Comparison of ENCODE assay signal across 10 cellular contexts in genomic region chr19:38989066-38989605, GRCh38. TPM values are rescaled to one million over a fixed set of nuclear protein-coding genes. Genes with fewer than 3 reads are reported as not detected.
DNase-seq lines count a peak whose midpoint lies in the region; ATAC-seq and TF ChIP-seq lines count a peak whose summit lies in the region.
"Had no signal": no experiment of that assay in that cellular context is flagged by ENCODE, and none has a peak within 500 bp of the region (broad histone marks: within the 10 kb centered on the region; RNA-seq: fewer than 3 reads in every experiment).

No MANE protein-coding gene starts in this region.

- no peaks in the 10 kb centered on the region for H3K36me3 Mint-ChIP-seq in HFFc6 (ENCODE audit: low read depth)

- no peak overlapping the region for H3K27ac Mint-ChIP-seq in HFFc6

- peaks cover 45% of the 10 kb centered on the region for H3K4me1 Mint-ChIP-seq in HFFc6 (ENCODE audit: low read depth)
- H3K4me1 Mint-ChIP-seq: central memory CD8-positive, alpha-beta T cell had no signal

- peak; percentile 33 for DNase-seq in A673 (ENCODE audit: low spot score)
- no peak for DNase-seq in RWPE1 (ENCODE audit: low spot score)
- no peak for DNase-seq in effector CD4-positive, alpha-beta T cell
- DNase-seq in HFFc6: no peak
- no peak for DNase-seq in GM19240 (ENCODE audit: insufficient read length, low spot score)
- DNase-seq in left colon: no peak
- DNase-seq: ovary had no signal

- peaks cover 8% of the 10 kb centered on the region; the same call in 1 of the 2 replicates for H3K27me3 Mint-ChIP-seq in HFFc6 (ENCODE audit: insufficient read depth)

- no peaks in the 10 kb centered on the region for H3K36me3 ChIP-seq in A673 (ENCODE audit: insufficient read depth, low read length, poor library complexity, severe bottlenecking)
- H3K36me3 ChIP-seq in HEK293 (ENCODE audit: control insufficient read depth in 2 of 2, insufficient read depth in 1 of 2, low read length in 2 of 2): no peaks in the 10 kb centered on the region; a peak in 1 of 3 replicates
- no peaks in the 10 kb centered on the region for H3K36me3 ChIP-seq in iPS-18a (ENCODE audit: control insufficient read depth, low read depth, low read length)
- H3K36me3 ChIP-seq: ovary had no signal

- H3K4me3 ChIP-seq in A673 (ENCODE audit: low read depth, low read length, poor library complexity, severe bottlenecking): no peak overlapping the region
- H3K4me3 ChIP-seq in HEK293 (ENCODE audit: low read depth, low read length): no peak overlapping the region
- H3K4me3 ChIP-seq in iPS-18a (ENCODE audit: low read length): peak overlapping the region; percentile 17
- H3K4me3 ChIP-seq: ovary had no signal

- H3K27me3 ChIP-seq in A673 (replicated peaks; ENCODE audit: insufficient read depth, low read depth, low read length, poor library complexity) (no peaks in the 10 kb centered on the region), iPS-18a (ENCODE audit: control insufficient read depth, insufficient read depth, low read length) (no peaks in the 10 kb centered on the region)
- H3K27me3 ChIP-seq: ovary had no signal

- no peak overlapping the region for H3K4me3 Mint-ChIP-seq in HFFc6
- H3K4me3 Mint-ChIP-seq: central memory CD8-positive, alpha-beta T cell had no signal

- no peak for ATAC-seq in left colon

- no peak for TF ChIP-seq CTCF in A673 (conservative IDR thresholded peaks at IDR 0.05; ENCODE audit: low read depth, low read length)
- no peak for TF ChIP-seq CTCF in HEK293 (tag by site-specific recombination; IDR thresholded peaks at IDR 0.05)
- no peak for TF ChIP-seq CTCF in RWPE1 (conservative IDR thresholded peaks at IDR 0.05; ENCODE audit: low read depth)
- no peak for TF ChIP-seq CTCF in HFFc6 (IDR thresholded peaks at IDR 0.05)

- no peak overlapping the region for H3K9ac ChIP-seq in iPS-18a (ENCODE audit: low read length)

- intact Hi-C loops in A673 (cut with micrococcal nuclease; ENCODE audit: unreplicated experiment): no loop called here
- intact Hi-C loops in left colon (cut with DNase I, micrococcal nuclease): no loop called here

- BruUV-seq in A673 (replicated peaks; lab: Mats Ljungman, UMichigan): no TSS peak

- H3K27ac ChIP-seq in A673 (ENCODE audit: low read depth, low read length, poor library complexity, severe bottlenecking): no peak overlapping the region
- peak overlapping the region; percentile 74 for H3K27ac ChIP-seq in HEK293 (ENCODE audit: extremely low read depth, low read depth, low read length)
- H3K27ac ChIP-seq in RWPE1: peak overlapping the region; percentile 35
- no peak overlapping the region for H3K27ac ChIP-seq in iPS-18a (ENCODE audit: low read length)
- H3K27ac ChIP-seq: ovary had no signal

- POLR2A ChIA-PET in A673 (lab: Charles Lee; ENCODE audit: low non-redundant PET): no interaction called here
- POLR2A ChIA-PET in HEK293 (lab: Yijun Ruan, JAX): interaction anchor here (0.6 to 1.6 kb wide), 8 partner anchors 12 to 152 kb away, joined by 3 to 20 read pairs (median 4); partner anchors contain the start of genes FBXO17, FBXO27, MRPS12 and SARS2
- POLR2A ChIA-PET in RWPE1 (lab: Yijun Ruan, JAX; ENCODE audit: low non-redundant PET): interaction anchor here (0.5 kb wide), 1 partner anchor 49 kb away, joined by 3 read pairs; no protein-coding TSS in a partner anchor

- H3K4me1 ChIP-seq in A673 (ENCODE audit: insufficient read depth, low read length, poor library complexity, severe bottlenecking): no peaks in the 10 kb centered on the region
- H3K4me1 ChIP-seq in HEK293 (ENCODE audit: control insufficient read depth, insufficient read depth, low read length): peaks cover 12% of the 10 kb centered on the region
- peaks cover 5% of the 10 kb centered on the region for H3K4me1 ChIP-seq in iPS-18a (ENCODE audit: control insufficient read depth, low read depth, low read length)

- no peaks in the 10 kb centered on the region for H3K9me3 Mint-ChIP-seq in HFFc6
- H3K9me3 Mint-ChIP-seq: central memory CD8-positive, alpha-beta T cell had no signal

- CTCF ChIA-PET in A673 (lab: Charles Lee) (no interaction called here), HEK293 (lab: Yijun Ruan, JAX) (interaction anchor here (0.8 to 3.0 kb wide), 8 partner anchors 12 to 121 kb away, joined by 3 to 39 read pairs (median 4); partner anchors contain the start of gene FBXO17), RWPE1 (lab: Yijun Ruan, JAX) (no interaction called here)

- H3K9me3 ChIP-seq in A673 (ENCODE audit: low read depth, low read length, poor library complexity, severe bottlenecking): no peaks in the 10 kb centered on the region
- H3K9me3 ChIP-seq in HEK293 (ENCODE audit: control insufficient read depth, insufficient read depth, low read depth, low read length): no peaks in the 10 kb centered on the region
- no peaks in the 10 kb centered on the region for H3K9me3 ChIP-seq in iPS-18a (ENCODE audit: control insufficient read depth, low read depth, low read length)
- H3K9me3 ChIP-seq: ovary had no signal

TF ChIP-seq in HEK293, 187 proteins besides CTCF, POLR2A, EP300 and RAD21 (continues in another document):
- TF ChIP-seq ZIC2 (tag by site-specific recombination; IDR thresholded peaks at IDR 0.05) (peak; percentile 74), ZNF292 (tag by site-specific recombination; IDR thresholded peaks at IDR 0.05; ENCODE audit: borderline replicate concordance, low read depth) (no peak), REPIN1 (tag by site-specific recombination; IDR thresholded peaks at IDR 0.05; ENCODE audit: low read depth) (no peak), ZFP69B (tag by site-specific recombination; IDR thresholded peaks at IDR 0.05) (peak; percentile 14; the same call in 1 of the 2 replicates), ZNF768 (tag by site-specific recombination; IDR thresholded peaks at IDR 0.05) (no peak), HOXC10 (CRISPR knock-in tag; IDR thresholded peaks at IDR 0.05) (no peak), SP2 (tag by site-specific recombination; IDR thresholded peaks at IDR 0.05) (peak; percentile 45), HOXA7 (CRISPR knock-in tag; IDR thresholded peaks at IDR 0.05; ENCODE audit: borderline replicate concordance) (no peak), ZSCAN16 (tag by site-specific recombination; IDR thresholded peaks at IDR 0.05) (peak; percentile 88)
- TF ChIP-seq, protein P1, sequence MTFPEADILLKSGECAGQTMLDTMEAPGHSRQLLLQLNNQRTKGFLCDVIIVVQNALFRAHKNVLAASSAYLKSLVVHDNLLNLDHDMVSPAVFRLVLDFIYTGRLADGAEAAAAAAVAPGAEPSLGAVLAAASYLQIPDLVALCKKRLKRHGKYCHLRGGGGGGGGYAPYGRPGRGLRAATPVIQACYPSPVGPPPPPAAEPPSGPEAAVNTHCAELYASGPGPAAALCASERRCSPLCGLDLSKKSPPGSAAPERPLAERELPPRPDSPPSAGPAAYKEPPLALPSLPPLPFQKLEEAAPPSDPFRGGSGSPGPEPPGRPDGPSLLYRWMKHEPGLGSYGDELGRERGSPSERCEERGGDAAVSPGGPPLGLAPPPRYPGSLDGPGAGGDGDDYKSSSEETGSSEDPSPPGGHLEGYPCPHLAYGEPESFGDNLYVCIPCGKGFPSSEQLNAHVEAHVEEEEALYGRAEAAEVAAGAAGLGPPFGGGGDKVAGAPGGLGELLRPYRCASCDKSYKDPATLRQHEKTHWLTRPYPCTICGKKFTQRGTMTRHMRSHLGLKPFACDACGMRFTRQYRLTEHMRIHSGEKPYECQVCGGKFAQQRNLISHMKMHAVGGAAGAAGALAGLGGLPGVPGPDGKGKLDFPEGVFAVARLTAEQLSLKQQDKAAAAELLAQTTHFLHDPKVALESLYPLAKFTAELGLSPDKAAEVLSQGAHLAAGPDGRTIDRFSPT (tag by site-specific recombination; IDR thresholded peaks at IDR 0.05): 0 out of 2 replicates have a peak, but pooled peaks have one; percentile 67
- TF ChIP-seq, protein P2, sequence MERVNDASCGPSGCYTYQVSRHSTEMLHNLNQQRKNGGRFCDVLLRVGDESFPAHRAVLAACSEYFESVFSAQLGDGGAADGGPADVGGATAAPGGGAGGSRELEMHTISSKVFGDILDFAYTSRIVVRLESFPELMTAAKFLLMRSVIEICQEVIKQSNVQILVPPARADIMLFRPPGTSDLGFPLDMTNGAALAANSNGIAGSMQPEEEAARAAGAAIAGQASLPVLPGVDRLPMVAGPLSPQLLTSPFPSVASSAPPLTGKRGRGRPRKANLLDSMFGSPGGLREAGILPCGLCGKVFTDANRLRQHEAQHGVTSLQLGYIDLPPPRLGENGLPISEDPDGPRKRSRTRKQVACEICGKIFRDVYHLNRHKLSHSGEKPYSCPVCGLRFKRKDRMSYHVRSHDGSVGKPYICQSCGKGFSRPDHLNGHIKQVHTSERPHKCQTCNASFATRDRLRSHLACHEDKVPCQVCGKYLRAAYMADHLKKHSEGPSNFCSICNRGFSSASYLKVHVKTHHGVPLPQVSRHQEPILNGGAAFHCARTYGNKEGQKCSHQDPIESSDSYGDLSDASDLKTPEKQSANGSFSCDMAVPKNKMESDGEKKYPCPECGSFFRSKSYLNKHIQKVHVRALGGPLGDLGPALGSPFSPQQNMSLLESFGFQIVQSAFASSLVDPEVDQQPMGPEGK (tag by site-specific recombination; IDR thresholded peaks at IDR 0.05): peak; percentile 97
- TF ChIP-seq, protein P3, sequence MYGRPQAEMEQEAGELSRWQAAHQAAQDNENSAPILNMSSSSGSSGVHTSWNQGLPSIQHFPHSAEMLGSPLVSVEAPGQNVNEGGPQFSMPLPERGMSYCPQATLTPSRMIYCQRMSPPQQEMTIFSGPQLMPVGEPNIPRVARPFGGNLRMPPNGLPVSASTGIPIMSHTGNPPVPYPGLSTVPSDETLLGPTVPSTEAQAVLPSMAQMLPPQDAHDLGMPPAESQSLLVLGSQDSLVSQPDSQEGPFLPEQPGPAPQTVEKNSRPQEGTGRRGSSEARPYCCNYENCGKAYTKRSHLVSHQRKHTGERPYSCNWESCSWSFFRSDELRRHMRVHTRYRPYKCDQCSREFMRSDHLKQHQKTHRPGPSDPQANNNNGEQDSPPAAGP (tag by site-specific recombination; IDR thresholded peaks at IDR 0.05): peak; percentile 87

RNA-seq across cellular contexts. Expression of gene FBXO17, which starts 13.6 kb away (rescaled TPM):
- 26.0 and 29.9 TPM in 2 replicates for total RNA-seq in A673 (2021)
- 10 to 100 TPM; 17.5 to 21.5 (median 18.7) TPM for total RNA-seq in HFFc6 (2021; fragmentation: NEBNext Ultra II Directional; extraction: Animal tissue kit (Norgen Biotek cat#: 25700))
- 1 to 10 TPM; 1.1 to 3.3 TPM for total RNA-seq in left colon

RNA-seq across cellular contexts. Expression of gene FBXO27, which starts 43.2 kb away (rescaled TPM):
- total RNA-seq in A673 (2021): 0.33 and 0.45 TPM in 2 replicates
- 1 to 10 TPM in 3 of 6 experiments, under 1 TPM in 3; 0.47 to 2.2 (median 0.90) TPM for total RNA-seq in HFFc6 (2021; fragmentation: NEBNext Ultra II Directional; extraction: Animal tissue kit (Norgen Biotek cat#: 25700))
- total RNA-seq in left colon: 1 to 10 TPM in 1 of 2 donors, not detected in 1; 2.8 TPM

RNA-seq across cellular contexts. Expression of gene MRPS12, which starts 58.4 kb away (rescaled TPM):
- 69.5 and 81.9 TPM in 2 replicates for total RNA-seq in A673 (2021)
- total RNA-seq in HFFc6 (2021; fragmentation: NEBNext Ultra II Directional; extraction: Animal tissue kit (Norgen Biotek cat#: 25700)): 10 to 100 TPM; 58.3 to 75.0 (median 62.2) TPM
- total RNA-seq in left colon: 10 to 100 TPM; 36.3 to 50.4 TPM

RNA-seq across cellular contexts. Expression of gene SARS2, which starts 58.6 kb away (rescaled TPM):
- total RNA-seq in A673 (2021) (56.3 and 58.6 TPM in 2 replicates), left colon (10 to 100 TPM; 15.4 to 33.3 TPM)
- 10 to 100 TPM; 18.7 to 25.1 (median 22.7) TPM for total RNA-seq in HFFc6 (2021; fragmentation: NEBNext Ultra II Directional; extraction: Animal tissue kit (Norgen Biotek cat#: 25700))

Comparison
In these comparisons a context has a peak if more than half of its experiments do, and no peak if none do; other contexts are left out.
1. H3K27ac ChIP-seq: peak in HEK293 (single experiment) and RWPE1 (single experiment); none in A673 (single experiment) and iPS-18a (single experiment).